ENCODE assay signal across 25 cellular contexts in genomic region chr5:101123365-101123764, GRCh38.
"Had no signal": no experiment of that assay in that cellular context is flagged by ENCODE, and none has a peak within 500 bp of the region (broad histone marks: within the 10 kb centered on the region; RNA-seq: fewer than 3 reads in every experiment).

No MANE protein-coding gene starts in this region.

- H3K27ac ChIP-seq: colonic mucosa, epithelial cell of prostate, esophagus squamous epithelium, gastrocnemius medialis, heart right ventricle, left lung, lower lobe of right lung had no signal

- H3K27me3 ChIP-seq: colonic mucosa, esophagus squamous epithelium, gastrocnemius medialis, heart right ventricle, left lung had no signal

- ATAC-seq: effector memory CD8-positive, alpha-beta T cell; esophagus mucosa; gastrocnemius medialis; heart right ventricle; left cardiac atrium; left lung; left ventricle myocardium superior; lower lobe of right lung; mucosa of descending colon had no signal

- H3K4me3 ChIP-seq: colonic mucosa, esophagus squamous epithelium, gastrocnemius medialis, heart right ventricle, left lung, lower lobe of right lung, mucosa of descending colon had no signal

- H3K4me1 ChIP-seq: colonic mucosa, esophagus squamous epithelium, gastrocnemius medialis, heart right ventricle, left lung, lower lobe of right lung had no signal

- H3K36me3 ChIP-seq: colonic mucosa, esophagus squamous epithelium, gastrocnemius medialis, heart right ventricle, left lung, lower lobe of right lung had no signal

- DNase-seq: colonic mucosa; cortex of kidney; effector CD8-positive, alpha-beta T cell; effector memory CD8-positive, alpha-beta T cell; endodermal cell; erythroblast; esophagus squamous epithelium; foreskin fibroblast; foreskin melanocyte; gastrocnemius medialis; glutamatergic neuron; head of caudate nucleus; heart right ventricle; hippocampal formation; left cardiac atrium; left lung; left ventricle myocardium superior; lower lobe of right lung; mesenchymal stem cell; mucosa of descending colon; naive B cell had no signal

- FAIRE-seq: islet of Langerhans, keratinocyte had no signal

- H3K9me3 ChIP-seq: colonic mucosa, esophagus squamous epithelium, gastrocnemius medialis, lower lobe of right lung, mucosa of descending colon had no signal
